In genomic region chr5:140648132-140648432, GRCh38 we compare ENCODE assay signal across 8 cellular contexts. TPM values are rescaled to one million over a fixed set of nuclear protein-coding genes. Genes with fewer than 3 reads are reported as not detected.
DNase-seq lines count a peak whose midpoint lies in the region; ATAC-seq, FAIRE-seq and TF ChIP-seq lines count a peak whose summit lies in the region.

No MANE protein-coding gene starts in this region.

- no peak overlapping the region for H2BK5ac ChIP-seq in H1 (ENCODE audit: low read depth, low read length)

- POLR2A ChIA-PET in H1 (lab: Charles Lee; ENCODE audit: partially characterized antibody) = interaction anchor here (0.6 to 7.9 kb wide), 24 partner anchors 7 to 302 kb away, joined by 3 to 87 read pairs (median 6); partner anchors contain the start of genes DND1, EIF4EBP3, HARS1 and HARS2

- H3K36me3 ChIP-seq in DOHH2 (ENCODE audit: control insufficient read depth, low read length) (peaks cover 83% of the 10 kb centered on the region), H1 (ENCODE audit: control insufficient read depth in 2 of 4, insufficient read depth in 4 of 4, low read length in 3 of 4) (peaks cover 10 to 45% (median 38%) of the 10 kb centered on the region in 4 experiments)

- H3K9me3 ChIP-seq in DOHH2 (ENCODE audit: control insufficient read depth, insufficient read depth, low read length) (no peaks in the 10 kb centered on the region), H1 (ENCODE audit: insufficient read depth in 2 of 2, low read depth in 1 of 2, low read length in 1 of 2) (no peaks in the 10 kb centered on the region)

- H4K91ac ChIP-seq in H1 (replicated peaks; ENCODE audit: insufficient read length, low read length) = no peak overlapping the region

- H4K5ac ChIP-seq in H1 (ENCODE audit: insufficient read length, low read depth, low read length) = no peak overlapping the region

- TF ChIP-seq EP300 in H1 (IDR thresholded peaks at IDR 0.05; ENCODE audit: borderline replicate concordance in 1 of 2, low read depth in 2 of 2, low read length in 2 of 2) = no peak

- H3K36me3 Mint-ChIP-seq in osteocyte (ENCODE audit: unreplicated experiment) = peaks cover 36% of the 10 kb centered on the region

- H2BK15ac ChIP-seq in H1 (ENCODE audit: low read length) = no peak overlapping the region

- H3K56ac ChIP-seq in H1 (replicated peaks; ENCODE audit: insufficient read length, low read depth, low read length) = no peak overlapping the region

- no peaks in the 10 kb centered on the region for H3K9me3 Mint-ChIP-seq in osteocyte (ENCODE audit: unreplicated experiment)

- H3K9ac ChIP-seq in H1 (replicated peaks in 1 of 4; ENCODE audit: extremely low read depth in 1 of 4, low read depth in 3 of 4, low read length in 3 of 4) = peak overlapping the region in 3 of 4 experiments; percentile 42 to 88 (median 78); a peak in 6 of 7 replicates

- no peak overlapping the region for H2BK20ac ChIP-seq in H1 (ENCODE audit: low read length)

- H3K4me3 Mint-ChIP-seq in osteocyte (ENCODE audit: unreplicated experiment) = peak overlapping the region; percentile 95

- no peak for TF ChIP-seq POLR2A in NB4 (IDR thresholded peaks at IDR 0.05; ENCODE audit: extremely low read depth, insufficient read length)
- no peak for TF ChIP-seq POLR2A in H1 (IDR thresholded peaks at IDR 0.05; ENCODE audit: control extremely low read depth in 1 of 2, low read depth in 2 of 2, low read length in 2 of 2)

- H3K79me1 ChIP-seq in H1 (ENCODE audit: low read depth, low read length) = no peaks in the 10 kb centered on the region

- H3K4ac ChIP-seq in H1 (replicated peaks; ENCODE audit: insufficient read length, low read depth, low read length) = no peak overlapping the region

- H3K4me1 ChIP-seq in DOHH2 (ENCODE audit: control insufficient read depth, low read length) (peaks cover 20% of the 10 kb centered on the region), H1 (replicated peaks in 1 of 4; ENCODE audit: control insufficient read depth in 3 of 4, insufficient read depth in 4 of 4, low read length in 3 of 4) (peaks cover 0 to 4% (median 0%) of the 10 kb centered on the region in 4 experiments; a peak in 2 of 7 replicates)

- peak overlapping the region; percentile 96 for H3K4me3 ChIP-seq in DOHH2 (ENCODE audit: low read length)
- H3K4me3 ChIP-seq in NB4 (ENCODE audit: low read depth, low read length) = peak overlapping the region; percentile 98
- H3K4me3 ChIP-seq in H1 (ENCODE audit: extremely low read depth in 1 of 4, insufficient read depth in 2 of 4, low read depth in 3 of 4, low read length in 4 of 4) = peak overlapping the region; percentile 63 to 86 (median 78)

- H3K27ac ChIP-seq in DOHH2 (ENCODE audit: low read depth, low read length) (peak overlapping the region; percentile 35), H1 (ENCODE audit: low read depth, low read length) (no peak overlapping the region)

- H3K4me2 ChIP-seq in DOHH2 (ENCODE audit: low read length) (peak overlapping the region; percentile 99), H1 (ENCODE audit: insufficient read depth in 1 of 2, low read depth in 2 of 2, low read length in 2 of 2) (peak overlapping the region; percentile 75 to 80)

- no peak overlapping the region for H4K8ac ChIP-seq in H1 (ENCODE audit: extremely low read depth, insufficient read depth, low read length)

- peaks cover 58% of the 10 kb centered on the region for H3K79me2 ChIP-seq in DOHH2 (ENCODE audit: control insufficient read depth, low read length)
- H3K79me2 ChIP-seq in H1 (ENCODE audit: control insufficient read depth in 1 of 2, insufficient read depth in 2 of 2, low read length in 2 of 2) = peaks cover 5 to 18% of the 10 kb centered on the region in 2 experiments; a peak in 3 of 4 replicates

- ATAC-seq in HG02981 (IDR thresholded peaks at IDR 0.05; ENCODE audit: unreplicated experiment) (no peak), HG03457 (IDR thresholded peaks at IDR 0.05; ENCODE audit: unreplicated experiment) (no peak)

- intact Hi-C loops in head of caudate nucleus (cut with DNase I) = loop anchor here (5.0 to 10.0 kb wide), 2 partner anchors 86 to 273 kb away; partner anchors contain the start of genes APBB3 and SLC35A4

- DNase-seq in NB4 (ENCODE audit: low read depth) (no peak), H1 (ENCODE audit: low read depth in 1 of 2, low spot score in 2 of 2) (no peak), osteocyte (ENCODE audit: extremely low spot score, unreplicated experiment) (no peak), head of caudate nucleus (no peak), H4 (ENCODE audit: low spot score) (no peak)

- 0 out of 2 replicates have a peak, but pooled peaks cover 3% of the 10 kb centered on the region for H3F3A ChIP-seq in DOHH2 (ENCODE audit: control insufficient read depth, insufficient read depth)

- no peak overlapping the region for H3K18ac ChIP-seq in H1 (ENCODE audit: extremely low read depth, low read length)

- no peaks in the 10 kb centered on the region for H3K27me3 Mint-ChIP-seq in osteocyte (ENCODE audit: unreplicated experiment)

- no peak overlapping the region for H3K23ac ChIP-seq in H1 (ENCODE audit: insufficient read length)

- H2BK120ac ChIP-seq in H1 (replicated peaks; ENCODE audit: low read depth, low read length) = no peak overlapping the region

- TF ChIP-seq RAD21 in H1 (IDR thresholded peaks at IDR 0.05 in 1 of 2, conservative IDR thresholded peaks at IDR 0.05 in 1 of 2; ENCODE audit: low read depth in 2 of 2, low read length in 2 of 2) = no peak

- CTCF ChIA-PET in H1 (lab: Charles Lee; ENCODE audit: partially characterized antibody) = interaction anchor here (0.6 to 1.5 kb wide), 8 partner anchors 8 to 404 kb away, joined by 3 to 5 read pairs (median 3); partner anchors contain the start of genes HARS1 and HARS2

- H4K20me1 ChIP-seq in DOHH2 (ENCODE audit: control insufficient read depth, insufficient read depth, low read depth, low read length) (0 out of 2 replicates have a peak, but pooled peaks cover 7% of the 10 kb centered on the region), H1 (replicated peaks in 1 of 2; ENCODE audit: control insufficient read depth in 1 of 2, insufficient read depth in 2 of 2, low read length in 2 of 2) (peaks cover 0 to 2% of the 10 kb centered on the region in 2 experiments)

- FAIRE-seq in H1 (lab: Jason Lieb, UNC) = no peak

- no peak overlapping the region; the same call in 1 of the 2 replicates for H2BK12ac ChIP-seq in H1 (ENCODE audit: low read depth, low read length)

- 9% methylated on average over 11 of the region's 11 CpGs; no CpG with 5 or more reads in 1 of the 2 experiments for WGBS in H1 (ENCODE audit: extremely low coverage in 1 of 2, insufficient coverage in 1 of 2, insufficient read length in 1 of 2, insufficient replicate concordance in 2 of 2, low coverage in 1 of 2, low lambda C conversion rate in 2 of 2, missing lambda C conversion rate in 1 of 2), 2 experiments

- no peak overlapping the region for H3K14ac ChIP-seq in H1 (ENCODE audit: insufficient read length)

- H3K9me2 ChIP-seq in DOHH2 (replicated peaks; ENCODE audit: control insufficient read depth, low read length) = no peaks in the 10 kb centered on the region

- peak overlapping the region; percentile 97 for H3K27ac Mint-ChIP-seq in osteocyte (ENCODE audit: unreplicated experiment)

- 0 out of 2 replicates have a peak overlapping the region, but pooled peaks have one; percentile 71 for H2AFZ ChIP-seq in H1 (ENCODE audit: low read length)

- H3K23me2 ChIP-seq in H1 (ENCODE audit: low read depth, low read length) = peaks cover 5% of the 10 kb centered on the region; the same call in 1 of the 2 replicates

- H3K27me3 ChIP-seq in DOHH2 (ENCODE audit: control insufficient read depth, low read length) (no peaks in the 10 kb centered on the region), H1 (replicated peaks in 1 of 4; ENCODE audit: control insufficient read depth in 3 of 4, extremely low read depth in 1 of 4, insufficient read depth in 3 of 4, low read length in 3 of 4) (no peaks in the 10 kb centered on the region)

- H2AK5ac ChIP-seq in H1 (ENCODE audit: low read depth, low read length) = no peak overlapping the region

- peaks cover 27% of the 10 kb centered on the region for H3K4me1 Mint-ChIP-seq in osteocyte (ENCODE audit: unreplicated experiment)

- TF ChIP-seq CTCF in DOHH2 (IDR thresholded peaks at IDR 0.05; ENCODE audit: low read depth, low read length, poor library complexity, severe bottlenecking) = no peak
- TF ChIP-seq CTCF in NB4 (IDR thresholded peaks at IDR 0.05; ENCODE audit: low read depth, low read length) = no peak
- no peak for TF ChIP-seq CTCF in H1 (IDR thresholded peaks at IDR 0.05; ENCODE audit: control extremely low read depth in 1 of 3, insufficient read depth in 1 of 3, low read depth in 1 of 3, low read length in 3 of 3)
- TF ChIP-seq CTCF in osteocyte (IDR thresholded peaks at IDR 0.05) = no peak

RNA-seq across cellular contexts. Expression of gene IK, which starts 0.5 kb away (rescaled TPM):
- total RNA-seq in H1 (2021; fragmentation: NEBNext Ultra II Directional; extraction: Animal tissue kit (Norgen Biotek cat#: 25700)) = 57.4 and 63.4 TPM in 2 replicates
- polyA plus RNA-seq in H1 (2011; rRNA removed) = 25.3 and 41.7 TPM in 2 replicates
- polyA plus RNA-seq in H1 (2011; cell fraction: cytosol; rRNA removed) = 68.2 TPM
- 40.4 TPM for polyA plus RNA-seq in H1 (2011; cell fraction: nucleus; rRNA removed)
- 72.5 to 106 TPM (median 80.1 TPM) in 4 replicates for polyA plus RNA-seq in H1 (2012, experiment 1 of 2)
- 12.2 TPM for polyA plus RNA-seq in H1 (2012, experiment 2 of 2)
- polyA plus RNA-seq in H1 (2013, experiment 1 of 2) = 79.1 TPM
- 76.3 TPM for polyA plus RNA-seq in H1 (2013, experiment 2 of 2)
- 30.8 and 43.1 TPM in 2 replicates for polyA minus RNA-seq in H1 (2011; rRNA and poly(A)+ RNA removed)
- 32.4 TPM for polyA minus RNA-seq in H1 (2011; cell fraction: cytosol; rRNA and poly(A)+ RNA removed)
- polyA minus RNA-seq in H1 (2011; cell fraction: nucleus; rRNA and poly(A)+ RNA removed) = 38.0 TPM
- 86.5 and 89.9 TPM in 2 replicates for total RNA-seq in osteocyte
- total RNA-seq in H4 (2014; rRNA removed; shearing (Covaris generic)) = 72.9 and 98.1 TPM in 2 replicates

RNA-seq across cellular contexts. Expression of gene NDUFA2, which starts 0.7 kb away (rescaled TPM):
- total RNA-seq in H1 (2021; fragmentation: NEBNext Ultra II Directional; extraction: Animal tissue kit (Norgen Biotek cat#: 25700)) = 75.2 and 77.1 TPM in 2 replicates
- polyA plus RNA-seq in H1 (2011; rRNA removed) = 146 and 154 TPM in 2 replicates
- polyA plus RNA-seq in H1 (2011; cell fraction: cytosol; rRNA removed) = 160 TPM
- polyA plus RNA-seq in H1 (2011; cell fraction: nucleus; rRNA removed) = 101 TPM
- 115 to 141 TPM (median 125 TPM) in 4 replicates for polyA plus RNA-seq in H1 (2012, experiment 1 of 2)
- polyA plus RNA-seq in H1 (2012, experiment 2 of 2) = 153 TPM
- polyA plus RNA-seq in H1 (2013, experiment 1 of 2) = 146 TPM
- 141 TPM for polyA plus RNA-seq in H1 (2013, experiment 2 of 2)
- polyA minus RNA-seq in H1 (2011; rRNA and poly(A)+ RNA removed) = 14.0 and 14.1 TPM in 2 replicates
- 23.7 TPM for polyA minus RNA-seq in H1 (2011; cell fraction: cytosol; rRNA and poly(A)+ RNA removed)
- polyA minus RNA-seq in H1 (2011; cell fraction: nucleus; rRNA and poly(A)+ RNA removed) = 26.5 TPM
- total RNA-seq in osteocyte = 44.5 and 50.2 TPM in 2 replicates
- total RNA-seq in H4 (2014; rRNA removed; shearing (Covaris generic)) = 65.7 and 99.6 TPM in 2 replicates

RNA-seq across cellular contexts. Expression of gene TMCO6, which starts 8.8 kb away (rescaled TPM):
- 21.9 and 29.0 TPM in 2 replicates for total RNA-seq in H1 (2021; fragmentation: NEBNext Ultra II Directional; extraction: Animal tissue kit (Norgen Biotek cat#: 25700))
- polyA plus RNA-seq in H1 (2011; rRNA removed) = 40.9 and 53.6 TPM in 2 replicates
- polyA plus RNA-seq in H1 (2011; cell fraction: cytosol; rRNA removed) = 60.7 TPM
- polyA plus RNA-seq in H1 (2011; cell fraction: nucleus; rRNA removed) = 150 TPM
- 18.6 to 36.7 TPM (median 30.0 TPM) in 4 replicates for polyA plus RNA-seq in H1 (2012, experiment 1 of 2)
- 23.3 TPM for polyA plus RNA-seq in H1 (2012, experiment 2 of 2)
- 21.1 TPM for polyA plus RNA-seq in H1 (2013, experiment 1 of 2)
- polyA plus RNA-seq in H1 (2013, experiment 2 of 2) = 20.3 TPM
- polyA minus RNA-seq in H1 (2011; rRNA and poly(A)+ RNA removed) = 28.2 and 35.4 TPM in 2 replicates
- polyA minus RNA-seq in H1 (2011; cell fraction: cytosol; rRNA and poly(A)+ RNA removed) = 10.3 TPM
- 49.2 TPM for polyA minus RNA-seq in H1 (2011; cell fraction: nucleus; rRNA and poly(A)+ RNA removed)
- total RNA-seq in osteocyte = 10.4 and 10.5 TPM in 2 replicates
- 9.6 and 15.9 TPM in 2 replicates for total RNA-seq in H4 (2014; rRNA removed; shearing (Covaris generic))

RNA-seq across cellular contexts. Expression of gene CD14, which starts 15.1 kb away (rescaled TPM):
- total RNA-seq in H1 (2021; fragmentation: NEBNext Ultra II Directional; extraction: Animal tissue kit (Norgen Biotek cat#: 25700)) = 0.48 TPM in 1 of 2 replicates, not detected in the other
- 0.15 and 0.24 TPM in 2 replicates for polyA plus RNA-seq in H1 (2011; rRNA removed)
- polyA plus RNA-seq in H1 (2011; cell fraction: cytosol; rRNA removed) = 0.16 TPM
- 0.27 TPM for polyA plus RNA-seq in H1 (2011; cell fraction: nucleus; rRNA removed)
- polyA plus RNA-seq in H1 (2012, experiment 1 of 2) = 0.12 to 0.13 TPM in 2 of 4 replicates, not detected in the others
- polyA plus RNA-seq in H1 (2012, experiment 2 of 2) = not detected
- 0.08 TPM for polyA plus RNA-seq in H1 (2013, experiment 1 of 2)
- polyA plus RNA-seq in H1 (2013, experiment 2 of 2) = not detected
- polyA minus RNA-seq in H1 (2011; rRNA and poly(A)+ RNA removed) = not detected in 2 replicates
- polyA minus RNA-seq in H1 (2011; cell fraction: cytosol; rRNA and poly(A)+ RNA removed) = not detected
- polyA minus RNA-seq in H1 (2011; cell fraction: nucleus; rRNA and poly(A)+ RNA removed) = not detected
- total RNA-seq in osteocyte = not detected in 2 replicates
- not detected in 2 replicates for total RNA-seq in H4 (2014; rRNA removed; shearing (Covaris generic))

RNA-seq across cellular contexts. Expression of gene WDR55, which starts 16.6 kb away (rescaled TPM):
- 22.7 and 22.8 TPM in 2 replicates for total RNA-seq in H1 (2021; fragmentation: NEBNext Ultra II Directional; extraction: Animal tissue kit (Norgen Biotek cat#: 25700))
- 15.3 and 19.5 TPM in 2 replicates for polyA plus RNA-seq in H1 (2011; rRNA removed)
- polyA plus RNA-seq in H1 (2011; cell fraction: cytosol; rRNA removed) = 20.9 TPM
- 22.3 TPM for polyA plus RNA-seq in H1 (2011; cell fraction: nucleus; rRNA removed)
- polyA plus RNA-seq in H1 (2012, experiment 1 of 2) = 17.2 to 21.3 TPM (median 19.7 TPM) in 4 replicates
- polyA plus RNA-seq in H1 (2012, experiment 2 of 2) = 14.6 TPM
- polyA plus RNA-seq in H1 (2013, experiment 1 of 2) = 13.0 TPM
- 12.8 TPM for polyA plus RNA-seq in H1 (2013, experiment 2 of 2)
- 17.3 and 19.8 TPM in 2 replicates for polyA minus RNA-seq in H1 (2011; rRNA and poly(A)+ RNA removed)
- polyA minus RNA-seq in H1 (2011; cell fraction: cytosol; rRNA and poly(A)+ RNA removed) = 11.5 TPM
- 16.8 TPM for polyA minus RNA-seq in H1 (2011; cell fraction: nucleus; rRNA and poly(A)+ RNA removed)
- 28.3 and 28.9 TPM in 2 replicates for total RNA-seq in osteocyte
- 13.7 and 15.2 TPM in 2 replicates for total RNA-seq in H4 (2014; rRNA removed; shearing (Covaris generic))
